32 cellular contexts compared by ENCODE assay signal in the genomic region with DNA sequence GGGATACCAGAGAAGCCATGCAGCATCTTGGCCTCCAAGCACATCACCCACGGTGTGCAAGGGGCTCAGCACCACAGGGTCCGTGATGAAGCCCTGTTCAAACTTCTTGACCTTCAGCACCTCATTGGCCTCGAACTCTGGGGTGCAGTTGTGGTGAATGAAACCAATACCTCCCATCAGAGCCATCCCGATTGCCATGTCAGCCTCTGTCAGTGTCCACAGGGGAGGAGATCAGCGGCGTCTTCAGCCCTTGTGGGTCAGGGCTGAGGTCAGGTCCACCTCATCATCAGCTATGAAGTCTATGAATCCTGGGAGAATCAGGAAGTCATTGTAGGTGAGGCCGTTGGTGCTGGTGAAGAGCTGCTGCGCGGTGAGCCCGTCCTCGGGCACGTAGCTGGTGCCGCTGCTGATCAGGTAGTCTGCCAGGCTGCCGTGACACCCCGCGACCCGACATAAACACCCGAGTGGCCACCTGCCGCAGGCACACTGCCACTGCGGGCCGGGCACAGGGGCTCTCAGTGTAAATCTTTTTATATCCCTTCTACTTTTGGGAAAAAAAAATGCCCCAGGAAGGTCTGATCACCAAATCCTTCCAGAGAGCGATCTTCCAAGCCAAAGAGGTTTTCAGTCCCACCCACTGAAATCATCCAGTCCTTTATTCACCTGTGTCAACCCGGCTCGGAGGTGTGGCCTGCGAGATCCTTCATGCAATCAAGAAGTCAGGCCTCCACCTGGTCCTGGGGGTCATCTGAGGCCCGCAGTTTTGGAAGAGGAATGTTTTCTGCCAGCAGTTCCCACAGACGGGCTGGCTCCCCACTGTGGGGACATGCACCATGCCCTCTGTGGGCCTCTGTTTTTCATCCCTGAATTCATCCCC.
"Had no signal": no experiment of that assay in that cellular context is flagged by ENCODE, and none has a peak within 500 bp of the region (broad histone marks: within the 10 kb centered on the region; RNA-seq: fewer than 3 reads in every experiment).

No MANE protein-coding gene starts in this region.

- H3K27ac Mint-ChIP-seq: activated B cell treated with CpG ODN at 0.5 μM for 24 hours; activated CD4-positive, alpha-beta memory T cell treated with anti-CD3 and anti-CD28 coated beads for 36 hours; activated CD4-positive, alpha-beta T cell treated with anti-CD3 and anti-CD28 coated beads, Interleukin-2, amount 10 ng/mL, durations not matched to agents 24 days and 14 days; activated naive CD4-positive, alpha-beta T cell treated with anti-CD3 and anti-CD28 coated beads for 36 hours; activated naive CD4-positive, alpha-beta T cell treated with anti-CD3 and anti-CD28 coated beads, Interleukin-2, amount 50 U/mL, for 72 hours; activated naive CD8-positive, alpha-beta T cell treated with anti-CD3 and anti-CD28 coated beads, Interleukin-2, amount 10 ng/mL, durations not matched to agents 7 days and 5 days; activated T-helper 1 cell treated with anti-CD3 and anti-CD28 coated beads, Interleukin-12 subunit alpha, Interleukin-12 subunit beta, Interleukin-2, Interleukin-4 antibody, amounts not matched to agents 30 ng/mL and 10 ng/mL and 1 ng/mL, durations not matched to agents 14 hours and 24 hours and 36 hours; activated T-helper 2 cell treated with anti-CD3 and anti-CD28 coated beads, Interferon-gamma antibody, Interleukin-2, Interleukin-4, amounts not matched to agents 10 μg/mL and 5 μg/mL and 100 μg/mL, durations not matched to agents 14 hours and 24 hours and 36 hours; brain; dendritic cell treated with granulocyte-macrophage colony-stimulating factor and Interleukin-4, amounts not matched to agents 40 ng/mL and 50 ng/mL, for 4 days; endodermal cell; T-helper 17 cell; T-helper 2 cell treated with Interferon-gamma antibody and Interleukin-4, amounts not matched to agents 5 μg/mL and 100 μg/mL, for 36 hours had no signal

- H3K36me3 ChIP-seq: breast epithelium, colonic mucosa had no signal

- ATAC-seq: activated CD4-positive, CD25-positive, alpha-beta regulatory T cell treated with anti-CD3 and anti-CD28 coated beads, Interleukin-2, amount 50 U/mL, for 24 hours; activated naive CD4-positive, alpha-beta T cell treated with anti-CD3 and anti-CD28 coated beads, Interleukin-2, amount 50 U/mL, for 72 hours; T-helper 17 cell had no signal

- H3K27me3 Mint-ChIP-seq: activated B cell treated with CpG ODN at 0.5 μM for 24 hours; activated CD4-positive, alpha-beta memory T cell treated with anti-CD3 and anti-CD28 coated beads for 36 hours; activated CD4-positive, alpha-beta T cell treated with anti-CD3 and anti-CD28 coated beads, Interleukin-2, amount 10 ng/mL, durations not matched to agents 24 days and 14 days; brain; dendritic cell treated with granulocyte-macrophage colony-stimulating factor and Interleukin-4, amounts not matched to agents 40 ng/mL and 50 ng/mL, for 4 days; T-helper 17 cell had no signal

- FAIRE-seq: frontal cortex had no signal

- H3K9me3 ChIP-seq: colonic mucosa had no signal

- H3K27ac ChIP-seq: ascending aorta, breast epithelium, cardiac muscle cell, colonic mucosa, dorsolateral prefrontal cortex, WERI-Rb-1 had no signal

- H3K9me3 Mint-ChIP-seq: activated CD4-positive, alpha-beta T cell treated with anti-CD3 and anti-CD28 coated beads, Interleukin-2, amount 10 ng/mL, durations not matched to agents 24 days and 14 days had no signal

- H3K36me3 Mint-ChIP-seq: activated naive CD8-positive, alpha-beta T cell treated with anti-CD3 and anti-CD28 coated beads, Interleukin-2, amount 10 ng/mL, durations not matched to agents 7 days and 5 days had no signal

- DNase-seq: activated B cell treated with CpG ODN at 0.5 μM for 24 hours; activated CD4-positive, alpha-beta memory T cell treated with anti-CD3 and anti-CD28 coated beads for 36 hours; activated CD4-positive, alpha-beta T cell treated with anti-CD3 and anti-CD28 coated beads, Interleukin-2, amount 10 ng/mL, durations not matched to agents 24 days and 14 days; activated effector memory CD4-positive, alpha-beta T cell treated with anti-CD3 and anti-CD28 coated beads, Interleukin-2, amount 50 U/mL, for 16 hours; activated naive CD4-positive, alpha-beta T cell treated with anti-CD3 and anti-CD28 coated beads for 36 hours; activated naive CD8-positive, alpha-beta T cell treated with anti-CD3 and anti-CD28 coated beads, Interleukin-2, amount 10 ng/mL, durations not matched to agents 7 days and 5 days; activated T-cell treated with anti-CD3 and anti-CD28 coated beads, Interleukin-2, amount 50 U/mL, for 1 hour; activated T-cell treated with anti-CD3 and anti-CD28 coated beads, Interleukin-2, amount 50 U/mL, for 48 hours; central memory CD4-positive, alpha-beta T cell; cerebellar nuclear complex; colonic mucosa; dorsolateral prefrontal cortex; effector memory CD4-positive, alpha-beta T cell; endodermal cell; foreskin fibroblast; head of caudate nucleus; SW 1271; T-helper 1 cell; T-helper 17 cell; T1000; WERI-Rb-1 had no signal

- H3K4me3 Mint-ChIP-seq: activated B cell treated with CpG ODN at 0.5 μM for 24 hours; activated CD4-positive, alpha-beta memory T cell treated with anti-CD3 and anti-CD28 coated beads for 36 hours; activated CD4-positive, alpha-beta T cell treated with anti-CD3 and anti-CD28 coated beads, Interleukin-2, amount 10 ng/mL, durations not matched to agents 24 days and 14 days; activated naive CD4-positive, alpha-beta T cell treated with anti-CD3 and anti-CD28 coated beads for 36 hours; activated naive CD8-positive, alpha-beta T cell treated with anti-CD3 and anti-CD28 coated beads, Interleukin-2, amount 10 ng/mL, durations not matched to agents 7 days and 5 days; activated T-helper 1 cell treated with anti-CD3 and anti-CD28 coated beads, Interleukin-12 subunit alpha, Interleukin-12 subunit beta, Interleukin-2, Interleukin-4 antibody, amounts not matched to agents 30 ng/mL and 10 ng/mL and 1 ng/mL, durations not matched to agents 14 hours and 24 hours and 36 hours; brain; dendritic cell treated with granulocyte-macrophage colony-stimulating factor and Interleukin-4, amounts not matched to agents 40 ng/mL and 50 ng/mL, for 4 days; endodermal cell; T-helper 17 cell; T-helper 2 cell treated with Interferon-gamma antibody and Interleukin-4, amounts not matched to agents 5 μg/mL and 100 μg/mL, for 36 hours had no signal

- H3K27me3 ChIP-seq: ascending aorta, breast epithelium, cardiac muscle cell, colonic mucosa, dorsolateral prefrontal cortex had no signal

- H3K4me1 Mint-ChIP-seq: activated B cell treated with CpG ODN at 0.5 μM for 24 hours; activated CD4-positive, alpha-beta T cell treated with anti-CD3 and anti-CD28 coated beads, Interleukin-2, amount 10 ng/mL, durations not matched to agents 24 days and 14 days; brain; endodermal cell; T-helper 17 cell had no signal

- H3K4me3 ChIP-seq: ascending aorta, breast epithelium, cardiac muscle cell, colonic mucosa, dorsolateral prefrontal cortex had no signal

- H3K4me1 ChIP-seq: ascending aorta, breast epithelium, colonic mucosa had no signal
